ENCODE assay signal across 27 cellular contexts in the genomic region with DNA sequence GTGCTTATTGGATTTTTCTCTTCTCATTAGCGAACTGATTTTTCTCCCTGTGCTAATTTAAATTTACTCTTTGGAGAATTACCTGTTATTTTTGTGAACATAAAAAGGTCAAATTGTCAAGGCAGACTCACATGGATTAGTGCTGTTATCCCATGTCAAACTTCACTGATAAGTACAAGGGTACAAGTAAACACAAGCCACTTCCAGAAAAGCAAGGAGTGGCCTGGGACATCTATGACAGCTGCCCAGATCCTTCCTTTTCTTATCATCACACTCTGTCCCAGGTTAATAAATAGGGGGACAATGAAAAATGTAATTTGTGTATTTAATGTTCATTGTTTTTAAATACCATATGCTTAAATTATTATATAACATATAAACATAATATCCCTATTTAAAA.
"Had no signal": no experiment of that assay in that cellular context is flagged by ENCODE, and none has a peak within 500 bp of the region (broad histone marks: within the 10 kb centered on the region; RNA-seq: fewer than 3 reads in every experiment).

No MANE protein-coding gene starts in this region.

- DNase-seq: activated CD4-positive, alpha-beta T cell treated with anti-CD3 and anti-CD28 coated beads for 1 hour; activated CD4-positive, alpha-beta T cell treated with anti-CD3 and anti-CD28 coated beads, Interleukin-2, amount 10 ng/mL, durations not matched to agents 24 days and 14 days; activated CD4-positive, alpha-beta T cell treated with anti-CD3 and anti-CD28 coated beads, Interleukin-2, amount 50 U/mL, for 48 hours; activated CD8-positive, alpha-beta memory T cell treated with anti-CD3 and anti-CD28 coated beads, Interleukin-2, amount 10 ng/mL, durations not matched to agents 7 days and 5 days; activated effector memory CD4-positive, alpha-beta T cell treated with anti-CD3 and anti-CD28 coated beads, Interleukin-2, amount 50 U/mL, for 16 hours; activated naive CD4-positive, alpha-beta T cell treated with Interleukin-2 at 50 U/mL for 16 hours; activated naive CD8-positive, alpha-beta T cell treated with anti-CD3 and anti-CD28 coated beads, Interleukin-2, amount 50 U/mL, for 24 hours; activated T-cell treated with anti-CD3 and anti-CD28 coated beads, Interleukin-2, amount 50 U/mL, for 24 hours; amniotic stem cell; MG63; MV-4-11; NCI-H1092 treated with DMSO at 0.1 percent for 48 hours; NCI-H1417 treated with DMSO at 0.1 percent for 48 hours; NCI-H1694; NCI-H2029 treated with DMSO at 0.1 percent for 48 hours; NCI-H345; NCI-H510A; NCI-H69; PC-3; SIG-M5; T-helper 17 cell; T-helper 9 cell had no signal

- H3K9me3 Mint-ChIP-seq: activated CD4-positive, alpha-beta T cell treated with anti-CD3 and anti-CD28 coated beads, Interleukin-2, amount 10 ng/mL, durations not matched to agents 24 days and 14 days; activated naive CD8-positive, alpha-beta T cell treated with anti-CD3 and anti-CD28 coated beads, Interleukin-2, amount 50 U/mL, for 24 hours; activated T-cell treated with anti-CD3 and anti-CD28 coated beads, Interleukin-2, amount 50 U/mL, for 24 hours had no signal

- H3K4me1 Mint-ChIP-seq: activated CD4-positive, alpha-beta T cell treated with anti-CD3 and anti-CD28 coated beads, Interleukin-2, amount 10 ng/mL, durations not matched to agents 24 days and 14 days; activated CD8-positive, alpha-beta memory T cell treated with anti-CD3 and anti-CD28 coated beads, Interleukin-2, amount 10 ng/mL, durations not matched to agents 7 days and 5 days; activated naive CD8-positive, alpha-beta T cell treated with anti-CD3 and anti-CD28 coated beads, Interleukin-2, amount 50 U/mL, for 24 hours; brain; T-helper 17 cell had no signal

- H3K4me3 ChIP-seq: MG63 had no signal

- H3K36me3 Mint-ChIP-seq: activated CD8-positive, alpha-beta memory T cell treated with anti-CD3 and anti-CD28 coated beads, Interleukin-2, amount 10 ng/mL, durations not matched to agents 7 days and 5 days; activated naive CD4-positive, alpha-beta T cell treated with anti-CD3 and anti-CD28 coated beads, Interleukin-2, amount 50 U/mL, for 72 hours; brain had no signal

- ATAC-seq: activated CD8-positive, alpha-beta memory T cell treated with anti-CD3 and anti-CD28 coated beads, Interleukin-2, amount 10 ng/mL, durations not matched to agents 7 days and 5 days; activated naive CD4-positive, alpha-beta T cell treated with anti-CD3 and anti-CD28 coated beads, Interleukin-2, amount 50 U/mL, for 72 hours; activated naive CD8-positive, alpha-beta T cell treated with anti-CD3 and anti-CD28 coated beads, Interleukin-2, amount 50 U/mL, for 24 hours; PC-3; T-helper 17 cell; WTC11 had no signal

- H3K4me1 ChIP-seq: ascending aorta had no signal

- H3K9me3 ChIP-seq: ascending aorta had no signal

- H3K27me3 ChIP-seq: ascending aorta, MG63 had no signal

- H3K27me3 Mint-ChIP-seq: activated CD4-positive, alpha-beta T cell treated with anti-CD3 and anti-CD28 coated beads, Interleukin-2, amount 10 ng/mL, durations not matched to agents 24 days and 14 days; activated CD8-positive, alpha-beta memory T cell treated with anti-CD3 and anti-CD28 coated beads, Interleukin-2, amount 10 ng/mL, durations not matched to agents 7 days and 5 days; activated naive CD8-positive, alpha-beta T cell treated with anti-CD3 and anti-CD28 coated beads, Interleukin-2, amount 50 U/mL, for 24 hours; activated T-cell treated with anti-CD3 and anti-CD28 coated beads, Interleukin-2, amount 50 U/mL, for 24 hours; brain; T-helper 17 cell had no signal

- H3K36me3 ChIP-seq: ascending aorta, MG63 had no signal

- H3K4me3 Mint-ChIP-seq: activated CD4-positive, alpha-beta T cell treated with anti-CD3 and anti-CD28 coated beads, Interleukin-2, amount 10 ng/mL, durations not matched to agents 24 days and 14 days; activated CD8-positive, alpha-beta memory T cell treated with anti-CD3 and anti-CD28 coated beads, Interleukin-2, amount 10 ng/mL, durations not matched to agents 7 days and 5 days; activated naive CD8-positive, alpha-beta T cell treated with anti-CD3 and anti-CD28 coated beads, Interleukin-2, amount 50 U/mL, for 24 hours; activated T-cell treated with anti-CD3 and anti-CD28 coated beads, Interleukin-2, amount 50 U/mL, for 24 hours; activated T-helper 1 cell treated with anti-CD3 and anti-CD28 coated beads, Interleukin-12 subunit alpha, Interleukin-12 subunit beta, Interleukin-2, Interleukin-4 antibody, amounts not matched to agents 30 ng/mL and 10 ng/mL and 1 ng/mL, durations not matched to agents 14 hours and 24 hours and 36 hours; T-helper 17 cell; WTC11 had no signal

- H3K27ac Mint-ChIP-seq: activated CD4-positive, alpha-beta T cell treated with anti-CD3 and anti-CD28 coated beads, Interleukin-2, amount 10 ng/mL, durations not matched to agents 24 days and 14 days; activated CD8-positive, alpha-beta memory T cell treated with anti-CD3 and anti-CD28 coated beads, Interleukin-2, amount 10 ng/mL, durations not matched to agents 7 days and 5 days; activated naive CD4-positive, alpha-beta T cell treated with anti-CD3 and anti-CD28 coated beads, Interleukin-2, amount 50 U/mL, for 72 hours; activated naive CD8-positive, alpha-beta T cell treated with anti-CD3 and anti-CD28 coated beads, Interleukin-2, amount 50 U/mL, for 24 hours; activated T-cell treated with anti-CD3 and anti-CD28 coated beads, Interleukin-2, amount 50 U/mL, for 24 hours; activated T-helper 1 cell treated with anti-CD3 and anti-CD28 coated beads, Interleukin-12 subunit alpha, Interleukin-12 subunit beta, Interleukin-2, Interleukin-4 antibody, amounts not matched to agents 30 ng/mL and 10 ng/mL and 1 ng/mL, durations not matched to agents 14 hours and 24 hours and 36 hours; brain; T-helper 17 cell; WTC11 had no signal
